34 cellular contexts compared by ENCODE assay signal in the genomic region with DNA sequence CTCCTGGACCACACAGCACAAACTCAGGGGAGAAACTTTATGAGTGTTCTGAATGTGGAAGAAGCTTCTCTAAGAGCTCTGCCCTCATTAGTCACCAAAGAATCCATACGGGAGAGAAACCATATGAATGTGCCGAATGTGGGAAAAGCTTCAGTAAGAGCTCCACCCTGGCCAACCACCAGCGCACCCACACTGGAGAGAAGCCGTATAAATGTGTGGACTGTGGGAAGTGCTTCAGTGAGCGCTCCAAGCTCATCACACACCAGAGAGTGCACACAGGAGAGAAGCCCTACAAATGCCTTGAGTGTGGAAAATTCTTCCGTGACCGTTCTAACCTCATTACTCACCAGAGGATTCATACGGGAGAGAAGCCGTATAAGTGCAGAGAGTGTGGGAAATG.
"Had no signal": no experiment of that assay in that cellular context is flagged by ENCODE, and none has a peak within 500 bp of the region (broad histone marks: within the 10 kb centered on the region; RNA-seq: fewer than 3 reads in every experiment).

No MANE protein-coding gene starts in this region.

- H3K4me3 ChIP-seq: esophagus muscularis mucosa, hepatocyte, left ventricle myocardium inferior, pancreas, prostate gland, sigmoid colon, suprapubic skin, tibial artery, upper lobe of right lung had no signal

- H3K4me1 ChIP-seq: esophagus muscularis mucosa, gastrocnemius medialis, left ventricle myocardium inferior, pancreas, prostate gland, sigmoid colon, suprapubic skin, tibial artery, upper lobe of right lung had no signal

- H3K4me3 Mint-ChIP-seq: activated CD4-positive, alpha-beta memory T cell treated with anti-CD3 and anti-CD28 coated beads, Interleukin-2, amount 10 ng/mL, durations not matched to agents 7 days and 5 days; activated CD4-positive, alpha-beta T cell treated with anti-CD3 and anti-CD28 coated beads, Interleukin-2, amount 10 ng/mL, durations not matched to agents 7 days and 5 days; activated T-cell treated with anti-CD3 and anti-CD28 coated beads, Interleukin-2, amount 50 U/mL, for 4 hours; naive thymus-derived CD8-positive, alpha-beta T cell; neural crest cell; stimulated activated memory B cell treated with anti-CD40 and anti-IgM and Interleukin-4, amounts not matched to agents 10 μg/mL and 1 μg/mL and 100 μg/mL, for 72 hours; stimulated activated naive CD8-positive, alpha-beta T cell treated with anti-CD3 and anti-CD28 coated beads, Interleukin-15, amount 100 ng/mL, for 72 hours; WTC11 had no signal

- H3K4me2 ChIP-seq: hepatocyte had no signal

- H3K9me3 ChIP-seq: pancreas, prostate gland had no signal

- H3K27me3 ChIP-seq: esophagus muscularis mucosa, gastrocnemius medialis, hepatocyte, pancreas, sigmoid colon, suprapubic skin, tibial artery, upper lobe of right lung had no signal

- H3K27ac Mint-ChIP-seq: activated CD4-positive, alpha-beta memory T cell treated with anti-CD3 and anti-CD28 coated beads, Interleukin-2, amount 10 ng/mL, durations not matched to agents 7 days and 5 days; activated CD4-positive, alpha-beta T cell treated with anti-CD3 and anti-CD28 coated beads, Interleukin-2, amount 10 ng/mL, durations not matched to agents 7 days and 5 days; activated naive CD4-positive, alpha-beta T cell treated with anti-CD3 and anti-CD28 coated beads, Interleukin-2, amount 50 U/mL, for 72 hours; activated T-helper 2 cell treated with anti-CD3 and anti-CD28 coated beads, Interferon-gamma antibody, Interleukin-2, Interleukin-4, amounts not matched to agents 10 μg/mL and 5 μg/mL and 100 μg/mL, durations not matched to agents 14 hours and 24 hours and 36 hours; naive thymus-derived CD8-positive, alpha-beta T cell; stimulated activated memory B cell treated with anti-CD40 and anti-IgM and Interleukin-4, amounts not matched to agents 10 μg/mL and 1 μg/mL and 100 μg/mL, for 72 hours; stimulated activated naive CD8-positive, alpha-beta T cell treated with anti-CD3 and anti-CD28 coated beads, Interleukin-15, amount 100 ng/mL, for 72 hours; WTC11 had no signal

- ATAC-seq: activated naive CD4-positive, alpha-beta T cell treated with anti-CD3 and anti-CD28 coated beads, Interleukin-2, amount 50 U/mL, for 72 hours; activated T-cell treated with anti-CD3 and anti-CD28 coated beads, Interleukin-2, amount 50 U/mL, for 4 hours; gastrocnemius medialis; naive thymus-derived CD8-positive, alpha-beta T cell; pancreas; stimulated activated memory B cell treated with anti-CD40 and anti-IgM and Interleukin-4, amounts not matched to agents 10 μg/mL and 1 μg/mL and 100 μg/mL, for 72 hours; stimulated activated naive CD8-positive, alpha-beta T cell treated with anti-CD3 and anti-CD28 coated beads, Interleukin-15, amount 100 ng/mL, for 72 hours; upper lobe of right lung; WTC11 had no signal

- H3K4me1 Mint-ChIP-seq: activated CD4-positive, alpha-beta memory T cell treated with anti-CD3 and anti-CD28 coated beads, Interleukin-2, amount 10 ng/mL, durations not matched to agents 7 days and 5 days; activated CD4-positive, alpha-beta T cell treated with anti-CD3 and anti-CD28 coated beads, Interleukin-2, amount 10 ng/mL, durations not matched to agents 7 days and 5 days; neural crest cell; stimulated activated memory B cell treated with anti-CD40 and anti-IgM and Interleukin-4, amounts not matched to agents 10 μg/mL and 1 μg/mL and 100 μg/mL, for 72 hours; stimulated activated naive CD8-positive, alpha-beta T cell treated with anti-CD3 and anti-CD28 coated beads, Interleukin-15, amount 100 ng/mL, for 72 hours had no signal

- H3K27me3 Mint-ChIP-seq: activated CD4-positive, alpha-beta memory T cell treated with anti-CD3 and anti-CD28 coated beads, Interleukin-2, amount 10 ng/mL, durations not matched to agents 7 days and 5 days; activated CD4-positive, alpha-beta T cell treated with anti-CD3 and anti-CD28 coated beads, Interleukin-2, amount 10 ng/mL, durations not matched to agents 7 days and 5 days; naive thymus-derived CD8-positive, alpha-beta T cell; stimulated activated memory B cell treated with anti-CD40 and anti-IgM and Interleukin-4, amounts not matched to agents 10 μg/mL and 1 μg/mL and 100 μg/mL, for 72 hours; stimulated activated naive CD8-positive, alpha-beta T cell treated with anti-CD3 and anti-CD28 coated beads, Interleukin-15, amount 100 ng/mL, for 72 hours had no signal

- H3K27ac ChIP-seq: esophagus muscularis mucosa, gastrocnemius medialis, hepatocyte, left ventricle myocardium inferior, pancreas, prostate gland, sigmoid colon, suprapubic skin, tibial artery, upper lobe of right lung had no signal

- DNase-seq: activated CD4-positive, alpha-beta memory T cell treated with anti-CD3 and anti-CD28 coated beads, Interleukin-2, amount 10 ng/mL, durations not matched to agents 7 days and 5 days; activated CD4-positive, alpha-beta T cell treated with anti-CD3 and anti-CD28 coated beads for 1 hour; activated CD4-positive, alpha-beta T cell treated with anti-CD3 and anti-CD28 coated beads, Interleukin-2, amount 10 ng/mL, durations not matched to agents 7 days and 5 days; activated CD8-positive, alpha-beta memory T cell treated with anti-CD3 and anti-CD28 coated beads, Interleukin-2, amount 50 U/mL, for 48 hours; activated naive CD4-positive, alpha-beta T cell; activated T-cell treated with anti-CD3 and anti-CD28 coated beads, Interleukin-2, amount 50 U/mL, for 4 hours; amniotic stem cell; caudate nucleus; cortex of kidney; gastrocnemius medialis; glutamatergic neuron; islet precursor cell; left ventricle myocardium inferior; mammary epithelial cell; midbrain; naive thymus-derived CD8-positive, alpha-beta T cell; nucleus accumbens; pancreas; sigmoid colon; small intestine; stimulated activated CD4-positive, alpha-beta T cell treated with anti-CD3 and anti-CD28 coated beads, Interleukin-4, amount 100 ng/mL, for 24 hours; stimulated activated CD8-positive, alpha-beta memory T cell treated with anti-CD3 and anti-CD28 coated beads, Interleukin-4, amount 100 ng/mL, for 48 hours; stimulated activated naive CD8-positive, alpha-beta T cell treated with anti-CD3 and anti-CD28 coated beads, Interleukin-15, amount 100 ng/mL, for 72 hours; tibial artery; upper lobe of right lung had no signal

- H3K79me2 ChIP-seq: hepatocyte had no signal
